ENCODE assay signal across 18 cellular contexts in genomic region chr9:20012232-20012631, GRCh38.
"Had no signal": no experiment of that assay in that cellular context is flagged by ENCODE, and none has a peak within 500 bp of the region (broad histone marks: within the 10 kb centered on the region; RNA-seq: fewer than 3 reads in every experiment).

No MANE protein-coding gene starts in this region.

- H3K9me3 ChIP-seq: gastrocnemius medialis, right lobe of liver, SJCRH30, testis had no signal

- ATAC-seq: esophagus mucosa, gastrocnemius medialis, right lobe of liver had no signal

- H3K27me3 ChIP-seq: gastrocnemius medialis, right lobe of liver, SJCRH30, testis had no signal

- H3K36me3 ChIP-seq: gastrocnemius medialis, right lobe of liver, SJCRH30 had no signal

- H3K27me3 Mint-ChIP-seq: central memory CD8-positive, alpha-beta T cell; type B pancreatic cell had no signal

- DNase-seq: activated CD4-positive, CD25-positive, alpha-beta regulatory T cell; activated gamma-delta T cell; aorta; effector CD4-positive, alpha-beta T cell; gastrocnemius medialis; head of caudate nucleus; right lobe of liver; SJCRH30; T1000; testis had no signal

- H3K4me3 Mint-ChIP-seq: central memory CD8-positive, alpha-beta T cell; nephron; type B pancreatic cell had no signal

- H3K36me3 Mint-ChIP-seq: type B pancreatic cell had no signal

- H3K27ac ChIP-seq: coronary artery, gastrocnemius medialis, parathyroid adenoma, right lobe of liver, SJCRH30, testis had no signal

- H3K4me1 ChIP-seq: gastrocnemius medialis, parathyroid adenoma, right lobe of liver, SJCRH30, testis had no signal

- H3K27ac Mint-ChIP-seq: nephron, type B pancreatic cell had no signal

- H3K4me1 Mint-ChIP-seq: central memory CD8-positive, alpha-beta T cell; nephron had no signal

- H3K4me3 ChIP-seq: coronary artery, gastrocnemius medialis, lung, right lobe of liver, SJCRH30, smooth muscle cell, testis had no signal
